In genomic region chrX:9577555-9577954, GRCh38 we compare ENCODE assay signal across 22 cellular contexts.
"Had no signal": no experiment of that assay in that cellular context is flagged by ENCODE, and none has a peak within 500 bp of the region (broad histone marks: within the 10 kb centered on the region; RNA-seq: fewer than 3 reads in every experiment).

No MANE protein-coding gene starts in this region.

- H3K4me1 ChIP-seq: Peyer's patch had no signal

- H3K27ac ChIP-seq: Peyer's patch had no signal

- ATAC-seq: activated T-helper 17 cell treated with anti-CD3 and anti-CD28 coated beads, Interleukin-2, amount 50 U/mL, for 72 hours; K562; T-helper 17 cell had no signal

- DNase-seq: activated B cell treated with CpG ODN at 0.5 μM for 24 hours; activated CD4-positive, alpha-beta memory T cell treated with anti-CD3 and anti-CD28 coated beads for 36 hours; activated CD4-positive, alpha-beta T cell treated with anti-CD3 and anti-CD28 coated beads, Interleukin-2, amount 10 ng/mL, durations not matched to agents 7 days and 5 days; activated CD8-positive, alpha-beta memory T cell treated with anti-CD3 and anti-CD28 coated beads for 24 hours; activated gamma-delta T cell; activated naive CD4-positive, alpha-beta T cell treated with anti-CD3 and anti-CD28 coated beads for 36 hours; activated T-cell treated with anti-CD3 and anti-CD28 coated beads for 4 hours; activated T-cell treated with anti-CD3 and anti-CD28 coated beads, Interleukin-2, amount 50 U/mL, for 48 hours; Karpas-422; MM.1S; NCI-H1105; NCI-H1436 treated with DMSO at 0.1 percent for 48 hours; NCI-H187; NCI-H2081; NCI-H510A treated with DMSO at 0.1 percent for 48 hours; NCI-H69; Peyer's patch; SIG-M5; T-helper 17 cell; T-helper 9 cell had no signal

- H3K36me3 ChIP-seq: Peyer's patch had no signal

- H3K27me3 ChIP-seq: Peyer's patch had no signal

- H3K9me3 ChIP-seq: Peyer's patch had no signal

- H3K4me3 ChIP-seq: K562, Peyer's patch had no signal
